ENCODE assay signal across 28 cellular contexts in the genomic region with DNA sequence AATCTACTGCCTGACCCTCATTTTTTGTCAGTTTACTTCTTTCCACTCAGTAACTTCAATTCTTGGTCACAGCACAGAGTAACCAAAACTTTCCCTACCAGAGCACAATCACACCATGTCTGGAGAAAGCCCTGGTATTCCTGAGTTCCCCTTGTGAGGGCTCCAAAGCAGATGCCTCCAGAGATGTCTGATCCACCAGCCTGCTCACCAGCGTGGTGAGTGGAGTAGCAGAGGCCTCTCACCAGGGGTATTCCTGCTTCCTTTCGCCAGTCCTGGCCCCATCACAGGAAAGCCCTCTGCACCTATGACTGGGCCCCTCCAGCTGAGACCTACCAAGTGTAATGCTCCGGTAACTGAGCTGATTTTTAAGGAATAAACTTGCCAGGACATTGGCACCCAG.
"Had no signal": no experiment of that assay in that cellular context is flagged by ENCODE, and none has a peak within 500 bp of the region (broad histone marks: within the 10 kb centered on the region; RNA-seq: fewer than 3 reads in every experiment).

No MANE protein-coding gene starts in this region.

- H3K4me3 ChIP-seq: stomach, suprapubic skin, testis, thoracic aorta, thyroid gland, tibial artery, tibial nerve, transverse colon, upper lobe of left lung, upper lobe of right lung, uterus, vagina had no signal

- DNase-seq: stimulated activated CD4-positive, alpha-beta T cell treated with anti-CD3 and anti-CD28 coated beads, Interleukin-2, amount 100 ng/mL, for 48 hours; stimulated activated CD4-positive, alpha-beta T cell treated with anti-CD3 and anti-CD28 coated beads, Interleukin-4, amount 100 ng/mL, for 1 hour; stimulated activated CD4-positive, alpha-beta T cell treated with anti-CD3 and anti-CD28 coated beads, Interleukin-4, amount 100 ng/mL, for 24 hours; stimulated activated CD4-positive, alpha-beta T cell treated with anti-CD3 and anti-CD28 coated beads, Interleukin-4, amount 100 ng/mL, for 4 hours; stimulated activated CD8-positive, alpha-beta memory T cell treated with anti-CD3 and anti-CD28 coated beads, Interleukin-4, amount 100 ng/mL, for 48 hours; stimulated activated naive B cell treated with anti-CD40 and anti-IgM and Interleukin-4, amounts not matched to agents 10 μg/mL and 1 μg/mL and 100 μg/mL, for 72 hours; stimulated activated naive CD4-positive, alpha-beta T cell; stimulated activated naive CD4-positive, alpha-beta T cell treated with Interleukin-2 at 50 U/mL for 16 hours; stimulated activated naive CD8-positive, alpha-beta T cell treated with anti-CD3 and anti-CD28 coated beads, Interleukin-15, amount 100 ng/mL, for 72 hours; stimulated activated naive CD8-positive, alpha-beta T cell treated with anti-CD3 and anti-CD28 coated beads, Interleukin-15, Interleukin-2, amounts not matched to agents 100 U/mL and 50 U/mL, for 24 hours; stomach; substantia nigra; testis; thyroid gland; tibial artery; transverse colon; trophoblast cell; upper lobe of left lung; upper lobe of right lung; uterus had no signal

- H3K4me1 ChIP-seq: stomach, suprapubic skin, testis, thyroid gland, tibial artery, tibial nerve, transverse colon, upper lobe of left lung, upper lobe of right lung, uterus, vagina had no signal

- H3K27me3 ChIP-seq: stomach, suprapubic skin, testis, thyroid gland, tibial artery, tibial nerve, transverse colon, upper lobe of left lung, upper lobe of right lung, uterus, vagina had no signal

- H3K36me3 ChIP-seq: stomach, suprapubic skin, thoracic aorta, thyroid gland, tibial artery, tibial nerve, transverse colon, upper lobe of left lung, upper lobe of right lung, uterus, vagina had no signal

- H3K36me3 Mint-ChIP-seq: stimulated activated effector memory CD8-positive, alpha-beta T cell treated with anti-CD3 and anti-CD28 coated beads, Interleukin-12 subunit alpha, Interleukin-12 subunit beta, amount 100 ng/mL, for 72 hours had no signal

- ATAC-seq: stimulated activated effector memory CD8-positive, alpha-beta T cell treated with anti-CD3 and anti-CD28 coated beads, Interleukin-12 subunit alpha, Interleukin-12 subunit beta, amount 100 ng/mL, for 72 hours; stimulated activated memory B cell treated with anti-CD40 and anti-IgM and Interleukin-4, amounts not matched to agents 10 μg/mL and 1 μg/mL and 100 μg/mL, for 72 hours; stimulated activated naive B cell treated with anti-CD40 and anti-IgM and Interleukin-4, amounts not matched to agents 10 μg/mL and 1 μg/mL and 100 μg/mL, for 72 hours; stimulated activated naive CD8-positive, alpha-beta T cell treated with anti-CD3 and anti-CD28 coated beads, Interleukin-15, amount 100 ng/mL, for 72 hours; stimulated activated naive CD8-positive, alpha-beta T cell treated with anti-CD3 and anti-CD28 coated beads, Interleukin-15, Interleukin-2, amounts not matched to agents 100 U/mL and 50 U/mL, for 24 hours; upper lobe of right lung had no signal

- H3K4me1 Mint-ChIP-seq: stimulated activated effector memory CD8-positive, alpha-beta T cell treated with anti-CD3 and anti-CD28 coated beads, Interleukin-12 subunit alpha, Interleukin-12 subunit beta, amount 100 ng/mL, for 72 hours; stimulated activated memory B cell treated with anti-CD40 and anti-IgM and Interleukin-4, amounts not matched to agents 10 μg/mL and 1 μg/mL and 100 μg/mL, for 72 hours; stimulated activated naive B cell treated with anti-CD40 and anti-IgM and Interleukin-4, amounts not matched to agents 10 μg/mL and 1 μg/mL and 100 μg/mL, for 72 hours; stimulated activated naive CD8-positive, alpha-beta T cell treated with anti-CD3 and anti-CD28 coated beads, Interleukin-15, amount 100 ng/mL, for 72 hours had no signal

- H3K9me3 Mint-ChIP-seq: stimulated activated effector memory CD8-positive, alpha-beta T cell treated with anti-CD3 and anti-CD28 coated beads, Interleukin-12 subunit alpha, Interleukin-12 subunit beta, amount 100 ng/mL, for 72 hours; stimulated activated naive CD8-positive, alpha-beta T cell treated with anti-CD3 and anti-CD28 coated beads, Interleukin-15, amount 100 ng/mL, for 72 hours; stimulated activated naive CD8-positive, alpha-beta T cell treated with anti-CD3 and anti-CD28 coated beads, Interleukin-15, Interleukin-2, amounts not matched to agents 100 ng/mL and 50 ng/mL, for 24 hours; type B pancreatic cell had no signal

- H3K27ac Mint-ChIP-seq: stimulated activated effector memory CD8-positive, alpha-beta T cell treated with anti-CD3 and anti-CD28 coated beads, Interleukin-12 subunit alpha, Interleukin-12 subunit beta, amount 100 ng/mL, for 72 hours; stimulated activated memory B cell treated with anti-CD40 and anti-IgM and Interleukin-4, amounts not matched to agents 10 μg/mL and 1 μg/mL and 100 μg/mL, for 72 hours; stimulated activated naive B cell treated with anti-CD40 and anti-IgM and Interleukin-4, amounts not matched to agents 10 μg/mL and 1 μg/mL and 100 μg/mL, for 72 hours; stimulated activated naive CD8-positive, alpha-beta T cell treated with anti-CD3 and anti-CD28 coated beads, Interleukin-15, amount 100 ng/mL, for 72 hours; stimulated activated naive CD8-positive, alpha-beta T cell treated with anti-CD3 and anti-CD28 coated beads, Interleukin-15, Interleukin-2, amounts not matched to agents 100 ng/mL and 50 ng/mL, for 24 hours; type B pancreatic cell had no signal

- H3K9me3 ChIP-seq: stomach, suprapubic skin, testis, thoracic aorta, thyroid gland, tibial artery, tibial nerve, transverse colon, upper lobe of left lung, upper lobe of right lung, uterus, vagina had no signal

- H3K4me3 Mint-ChIP-seq: stimulated activated effector memory CD8-positive, alpha-beta T cell treated with anti-CD3 and anti-CD28 coated beads, Interleukin-12 subunit alpha, Interleukin-12 subunit beta, amount 100 ng/mL, for 72 hours; stimulated activated memory B cell treated with anti-CD40 and anti-IgM and Interleukin-4, amounts not matched to agents 10 μg/mL and 1 μg/mL and 100 μg/mL, for 72 hours; stimulated activated naive B cell treated with anti-CD40 and anti-IgM and Interleukin-4, amounts not matched to agents 10 μg/mL and 1 μg/mL and 100 μg/mL, for 72 hours; stimulated activated naive CD8-positive, alpha-beta T cell treated with anti-CD3 and anti-CD28 coated beads, Interleukin-15, amount 100 ng/mL, for 72 hours; stimulated activated naive CD8-positive, alpha-beta T cell treated with anti-CD3 and anti-CD28 coated beads, Interleukin-15, Interleukin-2, amounts not matched to agents 100 ng/mL and 50 ng/mL, for 24 hours; type B pancreatic cell had no signal

- H3K27ac ChIP-seq: stomach, suprapubic skin, testis, thoracic aorta, thyroid gland, tibial artery, tibial nerve, transverse colon, upper lobe of left lung, upper lobe of right lung, uterus, vagina had no signal

- H3K27me3 Mint-ChIP-seq: stimulated activated memory B cell treated with anti-CD40 and anti-IgM and Interleukin-4, amounts not matched to agents 10 μg/mL and 1 μg/mL and 100 μg/mL, for 72 hours; stimulated activated naive B cell treated with anti-CD40 and anti-IgM and Interleukin-4, amounts not matched to agents 10 μg/mL and 1 μg/mL and 100 μg/mL, for 72 hours; stimulated activated naive CD8-positive, alpha-beta T cell treated with anti-CD3 and anti-CD28 coated beads, Interleukin-15, amount 100 ng/mL, for 72 hours; stimulated activated naive CD8-positive, alpha-beta T cell treated with anti-CD3 and anti-CD28 coated beads, Interleukin-15, Interleukin-2, amounts not matched to agents 100 ng/mL and 50 ng/mL, for 24 hours; type B pancreatic cell had no signal
